ENCODE assay signal across 8 cellular contexts in the genomic region with DNA sequence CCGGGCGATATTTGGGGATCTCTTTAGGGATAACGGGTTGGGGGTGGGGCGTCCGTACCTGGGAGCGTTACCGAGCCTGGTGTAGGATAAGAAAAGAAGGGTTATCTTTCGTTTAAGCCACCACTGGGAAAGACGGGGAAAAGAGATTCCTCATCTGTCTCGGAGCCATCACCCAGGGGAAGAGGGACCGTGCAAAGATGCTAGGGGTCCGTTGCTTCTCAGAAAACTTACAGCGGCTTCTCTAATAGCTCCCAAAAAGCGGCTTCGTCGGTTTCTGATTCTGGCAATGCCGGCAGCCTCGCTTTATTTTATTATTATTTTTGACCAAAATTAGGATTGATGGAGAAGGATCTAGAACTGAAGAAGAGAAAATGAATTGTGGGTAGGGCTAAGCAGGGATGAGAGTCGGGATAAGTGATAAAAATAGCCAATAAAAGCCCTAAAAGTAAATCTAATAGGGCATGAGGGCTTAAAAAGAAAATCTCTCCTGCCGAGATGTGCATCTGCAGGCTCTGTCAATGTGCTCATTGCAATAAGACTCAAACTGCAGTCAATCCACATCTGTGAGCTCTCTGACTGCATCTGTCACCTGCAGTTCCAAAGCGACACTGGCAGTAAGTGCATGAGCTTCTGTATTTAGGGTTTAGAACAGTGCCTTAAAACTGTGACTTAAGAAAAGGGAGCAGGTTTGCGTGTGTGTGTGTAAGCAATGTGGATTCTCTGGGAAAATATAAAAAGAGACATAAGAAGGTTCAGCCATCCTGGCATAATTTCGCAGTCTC.
DNase-seq lines count a peak whose midpoint lies in the region; ATAC-seq and TF ChIP-seq lines count a peak whose summit lies in the region.

No MANE protein-coding gene starts in this region.

- H2AFZ ChIP-seq in DND-41 (ENCODE audit: low read depth, low read length), result peak overlapping the region; percentile 98

- no peak for ATAC-seq in DND-41 (ENCODE audit: insufficient read depth, low read depth)
- no peak for ATAC-seq in GM21423 (IDR thresholded peaks at IDR 0.05; ENCODE audit: unreplicated experiment)
- ATAC-seq in GM21529 (IDR thresholded peaks at IDR 0.05; ENCODE audit: unreplicated experiment), result no peak

- peak overlapping the region; percentile 83 for H3K9ac ChIP-seq in DND-41 (ENCODE audit: low read depth, low read length)

- H3K36me3 Mint-ChIP-seq in dendritic cell treated with granulocyte-macrophage colony-stimulating factor and Interleukin-4, amounts not matched to agents 40 ng/mL and 50 ng/mL, for 4 days (ENCODE audit: low read depth), result peaks cover 18% of the 10 kb centered on the region
- no peaks in the 10 kb centered on the region for H3K36me3 Mint-ChIP-seq in nephron progenitor cell (ENCODE audit: low read depth)

- peak overlapping the region; percentile 86 for H3K27ac Mint-ChIP-seq in dendritic cell treated with granulocyte-macrophage colony-stimulating factor and Interleukin-4, amounts not matched to agents 40 ng/mL and 50 ng/mL, for 4 days
- peak overlapping the region; percentile 24 for H3K27ac Mint-ChIP-seq in nephron progenitor cell

- peaks cover 57% of the 10 kb centered on the region for H3K79me2 ChIP-seq in DND-41 (ENCODE audit: insufficient read depth, low read length)

- H3K27me3 ChIP-seq in DND-41 (ENCODE audit: insufficient read depth, low read length, poor library complexity), result peaks cover 24% of the 10 kb centered on the region

- H3K4me1 Mint-ChIP-seq in dendritic cell treated with granulocyte-macrophage colony-stimulating factor and Interleukin-4, amounts not matched to agents 40 ng/mL and 50 ng/mL, for 4 days (ENCODE audit: low read depth), result peaks cover 42% of the 10 kb centered on the region
- H3K4me1 Mint-ChIP-seq in nephron progenitor cell, result peaks cover 33% of the 10 kb centered on the region

- peak overlapping the region; percentile 85 to 92 for H3K4me3 ChIP-seq in DND-41 (ENCODE audit: low read depth in 1 of 2, low read length in 2 of 2)

- H3K4me3 Mint-ChIP-seq in dendritic cell treated with granulocyte-macrophage colony-stimulating factor and Interleukin-4, amounts not matched to agents 40 ng/mL and 50 ng/mL, for 4 days, result peak overlapping the region; percentile 94
- peak overlapping the region; percentile 92 for H3K4me3 Mint-ChIP-seq in nephron progenitor cell

- peaks cover 31% of the 10 kb centered on the region for H4K20me1 ChIP-seq in DND-41 (ENCODE audit: insufficient read depth, low read length)

- no peak for TF ChIP-seq CTCF in DND-41 (IDR thresholded peaks at IDR 0.05; ENCODE audit: borderline replicate concordance, extremely low read depth, low read length, poor library complexity, severe bottlenecking)
- no peak for TF ChIP-seq CTCF in nephron progenitor cell (IDR thresholded peaks at IDR 0.05)

- DNase-seq in DND-41, result peak; percentile 16
- DNase-seq in NCI-H1105 (lab: John Stamatoyannopoulos, UW), result peak; percentile 8
- DNase-seq in nephron progenitor cell, result no peak
- no peak for DNase-seq in NOMO-1 treated with dmso at 0.1 percent for 144 hours (lab: John Stamatoyannopoulos, UW; ENCODE audit: unreplicated experiment)
- no peak for DNase-seq in SHP77 treated with DMSO at 0.1 percent for 48 hours (lab: John Stamatoyannopoulos, UW)

- H3K9me3 Mint-ChIP-seq in dendritic cell treated with granulocyte-macrophage colony-stimulating factor and Interleukin-4, amounts not matched to agents 40 ng/mL and 50 ng/mL, for 4 days, result no peaks in the 10 kb centered on the region
- H3K9me3 Mint-ChIP-seq in nephron progenitor cell, result no peaks in the 10 kb centered on the region

- H3K4me2 ChIP-seq in DND-41 (ENCODE audit: insufficient read depth, low read length), result peak overlapping the region; percentile 99

- peaks cover 41% of the 10 kb centered on the region for H3K4me1 ChIP-seq in DND-41 (ENCODE audit: insufficient read depth, low read length)

- intact Hi-C loops in dendritic cell treated with granulocyte-macrophage colony-stimulating factor and Interleukin-4, amounts not matched to agents 40 ng/mL and 50 ng/mL, for 4 days (cut with micrococcal nuclease), result no loop called here

- no peaks in the 10 kb centered on the region; the same call in 1 of the 2 replicates for H3K36me3 ChIP-seq in DND-41 (ENCODE audit: insufficient read depth, low read length)

- peak overlapping the region; percentile 79 for H3K27ac ChIP-seq in DND-41 (ENCODE audit: low read length)

- H3K9me3 ChIP-seq in DND-41 (ENCODE audit: insufficient read depth, low read length, severe bottlenecking), result no peaks in the 10 kb centered on the region

- peaks cover 9% of the 10 kb centered on the region for H3K27me3 Mint-ChIP-seq in dendritic cell treated with granulocyte-macrophage colony-stimulating factor and Interleukin-4, amounts not matched to agents 40 ng/mL and 50 ng/mL, for 4 days
- H3K27me3 Mint-ChIP-seq in nephron progenitor cell (ENCODE audit: low read depth, poor library complexity), result peaks cover 25% of the 10 kb centered on the region

Comparison
In these comparisons a context has a peak if more than half of its experiments do, and no peak if none do; other contexts are left out.
1. DNase-seq: peak in DND-41 (single experiment) and NCI-H1105 (single experiment); none in nephron progenitor cell (single experiment), NOMO-1 treated with dmso at 0.1 percent for 144 hours (single experiment) and SHP77 treated with DMSO at 0.1 percent for 48 hours (single experiment).